1 cellular context compared by ENCODE assay signal in genomic region chr1:43969746-43970466, GRCh38.
TF ChIP-seq lines count a peak whose summit lies in the region.

Gene DPH2, plus strand, starts transcription at chr1:43970010. Its CDS starts 166 bp downstream, at chr1:43970176.

TF ChIP-seq in GM12878, 131 proteins besides CTCF, POLR2A, EP300 and RAD21 (continued from another document):
- peak; percentile 98 for TF ChIP-seq ZBTB40 (IDR thresholded peaks at IDR 0.05; ENCODE audit: borderline replicate concordance)
- no peak for TF ChIP-seq STAT1 (conservative IDR thresholded peaks at IDR 0.05)
- TF ChIP-seq SP1 (IDR thresholded peaks at IDR 0.05; ENCODE audit: low read depth, low read length), result peak; percentile 89
- TF ChIP-seq KDM1A (IDR thresholded peaks at IDR 0.05; ENCODE audit: borderline replicate concordance), result no peak
- no peak for TF ChIP-seq PAX5 (IDR thresholded peaks at IDR 0.05; ENCODE audit: borderline replicate concordance, low read depth, low read length)
- no peak for TF ChIP-seq ELK1 (IDR thresholded peaks at IDR 0.05; ENCODE audit: low read depth, low read length)
- TF ChIP-seq STAT3 (IDR thresholded peaks at IDR 0.05; ENCODE audit: low read depth, low read length), result no peak
- peak; percentile 29 to 31; a peak in 1 of 4 replicates for TF ChIP-seq BHLHE40 (IDR thresholded peaks at IDR 0.05; ENCODE audit: borderline replicate concordance in 1 of 2, low read depth in 2 of 2, low read length in 1 of 2)
- TF ChIP-seq DPF2 (IDR thresholded peaks at IDR 0.05), result no peak
- peak; percentile 93 for TF ChIP-seq SIX5 (IDR thresholded peaks at IDR 0.05; ENCODE audit: low read depth, low read length, severe bottlenecking)
- TF ChIP-seq HDGF (IDR thresholded peaks at IDR 0.05), result no peak; the same call in 1 of the 2 replicates
- TF ChIP-seq MYB (IDR thresholded peaks at IDR 0.05; ENCODE audit: borderline replicate concordance, low read depth, low read length), result no peak
- TF ChIP-seq SREBF1 (IDR thresholded peaks at IDR 0.05; ENCODE audit: low read length), result peak; percentile 84
- TF ChIP-seq, protein P1, sequence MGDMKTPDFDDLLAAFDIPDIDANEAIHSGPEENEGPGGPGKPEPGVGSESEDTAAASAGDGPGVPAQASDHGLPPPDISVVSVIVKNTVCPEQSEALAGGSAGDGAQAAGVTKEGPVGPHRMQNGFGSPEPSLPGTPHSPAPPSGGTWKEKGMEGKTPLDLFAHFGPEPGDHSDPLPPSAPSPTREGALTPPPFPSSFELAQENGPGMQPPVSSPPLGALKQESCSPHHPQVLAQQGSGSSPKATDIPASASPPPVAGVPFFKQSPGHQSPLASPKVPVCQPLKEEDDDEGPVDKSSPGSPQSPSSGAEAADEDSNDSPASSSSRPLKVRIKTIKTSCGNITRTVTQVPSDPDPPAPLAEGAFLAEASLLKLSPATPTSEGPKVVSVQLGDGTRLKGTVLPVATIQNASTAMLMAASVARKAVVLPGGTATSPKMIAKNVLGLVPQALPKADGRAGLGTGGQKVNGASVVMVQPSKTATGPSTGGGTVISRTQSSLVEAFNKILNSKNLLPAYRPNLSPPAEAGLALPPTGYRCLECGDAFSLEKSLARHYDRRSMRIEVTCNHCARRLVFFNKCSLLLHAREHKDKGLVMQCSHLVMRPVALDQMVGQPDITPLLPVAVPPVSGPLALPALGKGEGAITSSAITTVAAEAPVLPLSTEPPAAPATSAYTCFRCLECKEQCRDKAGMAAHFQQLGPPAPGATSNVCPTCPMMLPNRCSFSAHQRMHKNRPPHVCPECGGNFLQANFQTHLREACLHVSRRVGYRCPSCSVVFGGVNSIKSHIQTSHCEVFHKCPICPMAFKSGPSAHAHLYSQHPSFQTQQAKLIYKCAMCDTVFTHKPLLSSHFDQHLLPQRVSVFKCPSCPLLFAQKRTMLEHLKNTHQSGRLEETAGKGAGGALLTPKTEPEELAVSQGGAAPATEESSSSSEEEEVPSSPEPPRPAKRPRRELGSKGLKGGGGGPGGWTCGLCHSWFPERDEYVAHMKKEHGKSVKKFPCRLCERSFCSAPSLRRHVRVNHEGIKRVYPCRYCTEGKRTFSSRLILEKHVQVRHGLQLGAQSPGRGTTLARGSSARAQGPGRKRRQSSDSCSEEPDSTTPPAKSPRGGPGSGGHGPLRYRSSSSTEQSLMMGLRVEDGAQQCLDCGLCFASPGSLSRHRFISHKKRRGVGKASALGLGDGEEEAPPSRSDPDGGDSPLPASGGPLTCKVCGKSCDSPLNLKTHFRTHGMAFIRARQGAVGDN (IDR thresholded peaks at IDR 0.05), result no peak
- TF ChIP-seq, protein P2, sequence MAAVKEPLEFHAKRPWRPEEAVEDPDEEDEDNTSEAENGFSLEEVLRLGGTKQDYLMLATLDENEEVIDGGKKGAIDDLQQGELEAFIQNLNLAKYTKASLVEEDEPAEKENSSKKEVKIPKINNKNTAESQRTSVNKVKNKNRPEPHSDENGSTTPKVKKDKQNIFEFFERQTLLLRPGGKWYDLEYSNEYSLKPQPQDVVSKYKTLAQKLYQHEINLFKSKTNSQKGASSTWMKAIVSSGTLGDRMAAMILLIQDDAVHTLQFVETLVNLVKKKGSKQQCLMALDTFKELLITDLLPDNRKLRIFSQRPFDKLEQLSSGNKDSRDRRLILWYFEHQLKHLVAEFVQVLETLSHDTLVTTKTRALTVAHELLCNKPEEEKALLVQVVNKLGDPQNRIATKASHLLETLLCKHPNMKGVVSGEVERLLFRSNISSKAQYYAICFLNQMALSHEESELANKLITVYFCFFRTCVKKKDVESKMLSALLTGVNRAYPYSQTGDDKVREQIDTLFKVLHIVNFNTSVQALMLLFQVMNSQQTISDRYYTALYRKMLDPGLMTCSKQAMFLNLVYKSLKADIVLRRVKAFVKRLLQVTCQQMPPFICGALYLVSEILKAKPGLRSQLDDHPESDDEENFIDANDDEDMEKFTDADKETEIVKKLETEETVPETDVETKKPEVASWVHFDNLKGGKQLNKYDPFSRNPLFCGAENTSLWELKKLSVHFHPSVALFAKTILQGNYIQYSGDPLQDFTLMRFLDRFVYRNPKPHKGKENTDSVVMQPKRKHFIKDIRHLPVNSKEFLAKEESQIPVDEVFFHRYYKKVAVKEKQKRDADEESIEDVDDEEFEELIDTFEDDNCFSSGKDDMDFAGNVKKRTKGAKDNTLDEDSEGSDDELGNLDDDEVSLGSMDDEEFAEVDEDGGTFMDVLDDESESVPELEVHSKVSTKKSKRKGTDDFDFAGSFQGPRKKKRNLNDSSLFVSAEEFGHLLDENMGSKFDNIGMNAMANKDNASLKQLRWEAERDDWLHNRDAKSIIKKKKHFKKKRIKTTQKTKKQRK (IDR thresholded peaks at IDR 0.05; ENCODE audit: low read depth, low read length), result peak; percentile 63
- TF ChIP-seq NFYA (IDR thresholded peaks at IDR 0.05; ENCODE audit: borderline replicate concordance, low read depth, low read length), result no peak; the same call in 1 of the 2 replicates
- TF ChIP-seq, protein P3, sequence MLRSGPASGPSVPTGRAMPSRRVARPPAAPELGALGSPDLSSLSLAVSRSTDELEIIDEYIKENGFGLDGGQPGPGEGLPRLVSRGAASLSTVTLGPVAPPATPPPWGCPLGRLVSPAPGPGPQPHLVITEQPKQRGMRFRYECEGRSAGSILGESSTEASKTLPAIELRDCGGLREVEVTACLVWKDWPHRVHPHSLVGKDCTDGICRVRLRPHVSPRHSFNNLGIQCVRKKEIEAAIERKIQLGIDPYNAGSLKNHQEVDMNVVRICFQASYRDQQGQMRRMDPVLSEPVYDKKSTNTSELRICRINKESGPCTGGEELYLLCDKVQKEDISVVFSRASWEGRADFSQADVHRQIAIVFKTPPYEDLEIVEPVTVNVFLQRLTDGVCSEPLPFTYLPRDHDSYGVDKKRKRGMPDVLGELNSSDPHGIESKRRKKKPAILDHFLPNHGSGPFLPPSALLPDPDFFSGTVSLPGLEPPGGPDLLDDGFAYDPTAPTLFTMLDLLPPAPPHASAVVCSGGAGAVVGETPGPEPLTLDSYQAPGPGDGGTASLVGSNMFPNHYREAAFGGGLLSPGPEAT (IDR thresholded peaks at IDR 0.05; ENCODE audit: low read depth), result peak; percentile 67
- TF ChIP-seq TBL1XR1 (IDR thresholded peaks at IDR 0.05; ENCODE audit: low read depth, low read length), result no peak
- TF ChIP-seq YY1 (IDR thresholded peaks at IDR 0.05; ENCODE audit: low read depth, low read length), result peak; percentile 80
